In the genomic region with DNA sequence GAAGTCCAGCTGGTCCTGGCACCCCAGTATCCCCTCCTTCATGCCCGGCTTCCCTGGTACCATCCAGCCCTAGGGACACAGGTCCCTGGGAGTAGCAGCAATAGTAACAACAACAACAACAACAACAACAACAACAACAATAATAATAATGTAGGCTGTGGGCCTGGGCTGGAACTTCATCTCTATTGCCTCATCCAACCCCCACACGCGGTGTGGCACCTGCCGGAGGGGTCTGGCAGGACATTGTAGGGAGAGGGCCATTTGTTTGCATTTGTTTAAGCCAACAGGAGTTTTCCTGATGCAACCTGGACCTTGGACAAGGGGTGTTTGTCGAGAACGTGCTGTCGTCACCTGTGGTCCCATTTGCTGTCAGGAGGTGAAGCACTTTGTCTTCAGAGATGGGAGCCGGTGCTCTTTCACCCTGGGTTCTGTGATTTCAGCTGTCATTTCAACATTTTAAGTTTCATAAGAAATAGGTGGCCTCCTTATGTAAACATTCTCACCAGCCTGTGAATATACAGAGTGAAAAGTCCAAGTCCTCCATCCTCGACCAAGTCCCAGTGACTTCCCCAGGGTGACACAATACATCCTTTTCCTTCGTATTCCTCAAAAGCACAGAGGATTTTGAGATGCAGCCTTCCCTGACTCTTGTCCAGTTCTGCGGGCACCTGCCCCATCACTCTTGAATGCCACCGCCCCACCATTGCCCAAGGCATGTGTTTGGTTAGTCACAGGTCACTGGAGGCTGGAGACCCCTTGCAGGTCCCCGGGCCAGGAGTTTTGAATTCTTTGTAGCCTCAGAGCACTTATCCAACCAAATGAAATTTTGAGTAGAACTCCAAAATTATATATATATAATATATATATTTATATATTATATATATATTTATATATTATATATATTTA, we compare ENCODE assay signal across 1 cellular context.
TF ChIP-seq lines count a peak whose summit lies in the region.

No MANE protein-coding gene starts in this region.

TF ChIP-seq in HepG2, 621 proteins besides CTCF, POLR2A, EP300 and RAD21 (continued from another document and continues in another):
- TF ChIP-seq GATAD2A (CRISPR knock-in tag; IDR thresholded peaks at IDR 0.05) = peak; percentile 98
- peak; percentile 53 for TF ChIP-seq TCF7 (IDR thresholded peaks at IDR 0.05; ENCODE audit: low read depth)
- TF ChIP-seq, protein P1, sequence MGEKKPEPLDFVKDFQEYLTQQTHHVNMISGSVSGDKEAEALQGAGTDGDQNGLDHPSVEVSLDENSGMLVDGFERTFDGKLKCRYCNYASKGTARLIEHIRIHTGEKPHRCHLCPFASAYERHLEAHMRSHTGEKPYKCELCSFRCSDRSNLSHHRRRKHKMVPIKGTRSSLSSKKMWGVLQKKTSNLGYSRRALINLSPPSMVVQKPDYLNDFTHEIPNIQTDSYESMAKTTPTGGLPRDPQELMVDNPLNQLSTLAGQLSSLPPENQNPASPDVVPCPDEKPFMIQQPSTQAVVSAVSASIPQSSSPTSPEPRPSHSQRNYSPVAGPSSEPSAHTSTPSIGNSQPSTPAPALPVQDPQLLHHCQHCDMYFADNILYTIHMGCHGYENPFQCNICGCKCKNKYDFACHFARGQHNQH (CRISPR knock-in tag; IDR thresholded peaks at IDR 0.05) = peak; percentile 90; the same call in 1 of the 2 replicates
- TF ChIP-seq ISX (CRISPR knock-in tag; conservative IDR thresholded peaks at IDR 0.05) = no peak
- TF ChIP-seq THRA (CRISPR knock-in tag; IDR thresholded peaks at IDR 0.05; ENCODE audit: borderline replicate concordance) = peak; percentile 90
- TF ChIP-seq ZC3H13 (CRISPR knock-in tag; IDR thresholded peaks at IDR 0.05) = no peak
- TF ChIP-seq RNF2 (conservative IDR thresholded peaks at IDR 0.05; ENCODE audit: low read depth) = no peak; the same call in 1 of the 2 replicates
- 0 out of 2 replicates have a peak, but pooled peaks have one; percentile 38 for TF ChIP-seq SNAPC5 (CRISPR knock-in tag; IDR thresholded peaks at IDR 0.05; ENCODE audit: borderline replicate concordance)
- TF ChIP-seq ISL2 (CRISPR knock-in tag; IDR thresholded peaks at IDR 0.05) = peak; percentile 92
- TF ChIP-seq ZNF713 (CRISPR knock-in tag; IDR thresholded peaks at IDR 0.05) = no peak
- peak; percentile 42; the same call in 1 of the 2 replicates for TF ChIP-seq ZNF644 (CRISPR knock-in tag; IDR thresholded peaks at IDR 0.05; ENCODE audit: low read depth)
- peak; percentile 75; the same call in 1 of the 2 replicates for TF ChIP-seq ZMAT3 (CRISPR knock-in tag; conservative IDR thresholded peaks at IDR 0.05)
- peak; percentile 90; the same call in 1 of the 2 replicates for TF ChIP-seq ZSCAN5A (CRISPR knock-in tag; IDR thresholded peaks at IDR 0.05; ENCODE audit: borderline replicate concordance)
- TF ChIP-seq ZNF256 (CRISPR knock-in tag; conservative IDR thresholded peaks at IDR 0.05) = no peak
- TF ChIP-seq TAF15 (IDR thresholded peaks at IDR 0.05; ENCODE audit: low read depth, low read length, poor library complexity, severe bottlenecking) = no peak
- TF ChIP-seq POLR2AphosphoS5 (IDR thresholded peaks at IDR 0.05; ENCODE audit: low read depth, low read length) = no peak
- TF ChIP-seq SAP130 (CRISPR knock-in tag; IDR thresholded peaks at IDR 0.05; ENCODE audit: low read depth) = peak; percentile 91
- peak; percentile 64 for TF ChIP-seq FOXA1 (IDR thresholded peaks at IDR 0.05)
- peak; percentile 97 for TF ChIP-seq FOXA1 (CRISPR knock-in tag; IDR thresholded peaks at IDR 0.05)
- TF ChIP-seq ZNF329 (CRISPR knock-in tag; IDR thresholded peaks at IDR 0.05; ENCODE audit: low read depth) = no peak
- no peak; the same call in 1 of the 2 replicates for TF ChIP-seq EHMT2 (IDR thresholded peaks at IDR 0.05; ENCODE audit: borderline replicate concordance, low read depth, low read length)
- no peak for TF ChIP-seq CBFB (CRISPR knock-in tag; IDR thresholded peaks at IDR 0.05)
- peak; percentile 57; the same call in 1 of the 2 replicates for TF ChIP-seq ZNF777 (CRISPR knock-in tag; IDR thresholded peaks at IDR 0.05)
- TF ChIP-seq MAFF (IDR thresholded peaks at IDR 0.05; ENCODE audit: low read depth, low read length) = no peak
- no peak for TF ChIP-seq NKX3-1 (CRISPR knock-in tag; IDR thresholded peaks at IDR 0.05)
- TF ChIP-seq ZNF577 (CRISPR knock-in tag; IDR thresholded peaks at IDR 0.05; ENCODE audit: borderline replicate concordance, low read depth) = no peak
- TF ChIP-seq, protein P2, sequence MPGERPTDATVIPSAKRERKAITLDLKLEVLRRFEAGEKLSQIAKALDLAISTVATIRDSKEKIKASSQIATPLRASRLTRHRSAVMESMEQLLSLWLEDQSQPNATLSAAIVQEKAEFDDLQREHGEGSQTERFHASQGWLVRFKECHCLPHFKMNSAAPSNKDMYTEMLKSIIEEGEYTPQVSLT (CRISPR knock-in tag; IDR thresholded peaks at IDR 0.05; ENCODE audit: borderline replicate concordance, low read depth) = no peak
- 0 out of 2 replicates have a peak, but pooled peaks have one; percentile 47 for TF ChIP-seq ZNF235 (CRISPR knock-in tag; IDR thresholded peaks at IDR 0.05; ENCODE audit: borderline replicate concordance)
- TF ChIP-seq ERF (CRISPR knock-in tag; IDR thresholded peaks at IDR 0.05) = peak; percentile 85
- no peak for TF ChIP-seq SRSF9 (IDR thresholded peaks at IDR 0.05; ENCODE audit: borderline replicate concordance, insufficient read depth, low read depth, low read length, poor library complexity, severe bottlenecking)
- no peak for TF ChIP-seq SCMH1 (CRISPR knock-in tag; IDR thresholded peaks at IDR 0.05; ENCODE audit: borderline replicate concordance)
- 0 out of 2 replicates have a peak, but pooled peaks have one; percentile 29 for TF ChIP-seq BRCA1 (CRISPR knock-in tag; IDR thresholded peaks at IDR 0.05)
- no peak for TF ChIP-seq PCBP2 (optimal IDR thresholded peaks at IDR 0.05; ENCODE audit: low read depth, low read length, poor library complexity, severe bottlenecking)
- TF ChIP-seq ZNF792 (CRISPR knock-in tag; IDR thresholded peaks at IDR 0.05) = no peak
- TF ChIP-seq BHLHE40 (IDR thresholded peaks at IDR 0.05; ENCODE audit: low read length) = peak; percentile 96
- no peak for TF ChIP-seq FOXM1 (CRISPR knock-in tag; IDR thresholded peaks at IDR 0.05)
- TF ChIP-seq SMAD1 (CRISPR knock-in tag; IDR thresholded peaks at IDR 0.05; ENCODE audit: borderline replicate concordance, low read depth) = no peak
- TF ChIP-seq, protein P3, sequence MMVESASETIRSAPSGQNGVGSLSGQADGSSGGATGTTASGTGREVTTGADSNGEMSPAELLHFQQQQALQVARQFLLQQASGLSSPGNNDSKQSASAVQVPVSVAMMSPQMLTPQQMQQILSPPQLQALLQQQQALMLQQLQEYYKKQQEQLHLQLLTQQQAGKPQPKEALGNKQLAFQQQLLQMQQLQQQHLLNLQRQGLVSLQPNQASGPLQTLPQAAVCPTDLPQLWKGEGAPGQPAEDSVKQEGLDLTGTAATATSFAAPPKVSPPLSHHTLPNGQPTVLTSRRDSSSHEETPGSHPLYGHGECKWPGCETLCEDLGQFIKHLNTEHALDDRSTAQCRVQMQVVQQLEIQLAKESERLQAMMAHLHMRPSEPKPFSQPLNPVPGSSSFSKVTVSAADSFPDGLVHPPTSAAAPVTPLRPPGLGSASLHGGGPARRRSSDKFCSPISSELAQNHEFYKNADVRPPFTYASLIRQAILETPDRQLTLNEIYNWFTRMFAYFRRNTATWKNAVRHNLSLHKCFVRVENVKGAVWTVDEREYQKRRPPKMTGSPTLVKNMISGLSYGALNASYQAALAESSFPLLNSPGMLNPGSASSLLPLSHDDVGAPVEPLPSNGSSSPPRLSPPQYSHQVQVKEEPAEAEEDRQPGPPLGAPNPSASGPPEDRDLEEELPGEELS (CRISPR knock-in tag; IDR thresholded peaks at IDR 0.05) = peak; percentile 98
- peak; percentile 86 for TF ChIP-seq TBL1XR1 (IDR thresholded peaks at IDR 0.05; ENCODE audit: borderline replicate concordance, low read length, partially characterized antibody)
- TF ChIP-seq SIX4 (CRISPR knock-in tag; IDR thresholded peaks at IDR 0.05) = peak; percentile 60; the same call in 1 of the 2 replicates
- TF ChIP-seq, protein P4, sequence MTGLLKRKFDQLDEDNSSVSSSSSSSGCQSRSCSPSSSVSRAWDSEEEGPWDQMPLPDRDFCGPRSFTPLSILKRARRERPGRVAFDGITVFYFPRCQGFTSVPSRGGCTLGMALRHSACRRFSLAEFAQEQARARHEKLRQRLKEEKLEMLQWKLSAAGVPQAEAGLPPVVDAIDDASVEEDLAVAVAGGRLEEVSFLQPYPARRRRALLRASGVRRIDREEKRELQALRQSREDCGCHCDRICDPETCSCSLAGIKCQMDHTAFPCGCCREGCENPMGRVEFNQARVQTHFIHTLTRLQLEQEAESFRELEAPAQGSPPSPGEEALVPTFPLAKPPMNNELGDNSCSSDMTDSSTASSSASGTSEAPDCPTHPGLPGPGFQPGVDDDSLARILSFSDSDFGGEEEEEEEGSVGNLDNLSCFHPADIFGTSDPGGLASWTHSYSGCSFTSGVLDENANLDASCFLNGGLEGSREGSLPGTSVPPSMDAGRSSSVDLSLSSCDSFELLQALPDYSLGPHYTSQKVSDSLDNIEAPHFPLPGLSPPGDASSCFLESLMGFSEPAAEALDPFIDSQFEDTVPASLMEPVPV (CRISPR knock-in tag; IDR thresholded peaks at IDR 0.05) = peak; percentile 78
- no peak for TF ChIP-seq ZNF850 (CRISPR knock-in tag; conservative IDR thresholded peaks at IDR 0.05)
- TF ChIP-seq HNRNPLL (IDR thresholded peaks at IDR 0.05; ENCODE audit: low read depth, low read length, poor library complexity, severe bottlenecking) = no peak
- peak; percentile 68; the same call in 1 of the 2 replicates for TF ChIP-seq ZNF333 (CRISPR knock-in tag; IDR thresholded peaks at IDR 0.05; ENCODE audit: borderline replicate concordance)
- TF ChIP-seq ZNF17 (CRISPR knock-in tag; IDR thresholded peaks at IDR 0.05) = no peak
- peak; percentile 86 for TF ChIP-seq SOX13 (IDR thresholded peaks at IDR 0.05)
- peak in 1 of 2 experiments; percentile 93; a peak in 2 of 4 replicates for TF ChIP-seq SOX13 (CRISPR knock-in tag; conservative IDR thresholded peaks at IDR 0.05 in 1 of 2, IDR thresholded peaks at IDR 0.05 in 1 of 2)
- peak; percentile 73 for TF ChIP-seq MAZ (IDR thresholded peaks at IDR 0.05; ENCODE audit: borderline replicate concordance, low read depth, low read length)
- peak; percentile 82 for TF ChIP-seq MAZ (CRISPR knock-in tag; IDR thresholded peaks at IDR 0.05; ENCODE audit: low read depth)
- TF ChIP-seq ZBTB42 (CRISPR knock-in tag; IDR thresholded peaks at IDR 0.05) = peak; percentile 69; the same call in 1 of the 2 replicates
- TF ChIP-seq ELF1 (CRISPR knock-in tag; IDR thresholded peaks at IDR 0.05) = 0 out of 2 replicates have a peak, but pooled peaks have one; percentile 39
- TF ChIP-seq TCF7L2 (IDR thresholded peaks at IDR 0.05; ENCODE audit: low read depth, low read length) = no peak
- no peak for TF ChIP-seq ZNF296 (CRISPR knock-in tag; conservative IDR thresholded peaks at IDR 0.05)
- TF ChIP-seq SNAI1 (CRISPR knock-in tag; IDR thresholded peaks at IDR 0.05; ENCODE audit: borderline replicate concordance) = peak; percentile 98
- no peak for TF ChIP-seq RBFOX2 (IDR thresholded peaks at IDR 0.05; ENCODE audit: low read depth, low read length)
- TF ChIP-seq RBM22 (optimal IDR thresholded peaks at IDR 0.05; ENCODE audit: low read length) = no peak
- 0 out of 2 replicates have a peak, but pooled peaks have one; percentile 65 for TF ChIP-seq ZNF3 (CRISPR knock-in tag; IDR thresholded peaks at IDR 0.05)
- TF ChIP-seq SOX5 (CRISPR knock-in tag; IDR thresholded peaks at IDR 0.05; ENCODE audit: borderline replicate concordance) = peak; percentile 97
- no peak for TF ChIP-seq ZNF674 (CRISPR knock-in tag; IDR thresholded peaks at IDR 0.05; ENCODE audit: low read depth)
- peak; percentile 98 for TF ChIP-seq HOXA3 (CRISPR knock-in tag; IDR thresholded peaks at IDR 0.05)
- TF ChIP-seq ZNF230 (CRISPR knock-in tag; IDR thresholded peaks at IDR 0.05) = no peak
- TF ChIP-seq CHD4 (IDR thresholded peaks at IDR 0.05; ENCODE audit: borderline replicate concordance, low read length) = peak; percentile 74; the same call in 1 of the 2 replicates
- TF ChIP-seq MAF1 (CRISPR knock-in tag; IDR thresholded peaks at IDR 0.05; ENCODE audit: borderline replicate concordance) = 0 out of 2 replicates have a peak, but pooled peaks have one; percentile 11
- peak; percentile 33; the same call in 1 of the 2 replicates for TF ChIP-seq ZNF460 (CRISPR knock-in tag; IDR thresholded peaks at IDR 0.05; ENCODE audit: borderline replicate concordance)
- no peak for TF ChIP-seq RFXANK (CRISPR knock-in tag; IDR thresholded peaks at IDR 0.05)
- peak; percentile 96 for TF ChIP-seq CEBPB (IDR thresholded peaks at IDR 0.05; ENCODE audit: borderline replicate concordance, low read depth, low read length)
- 0 out of 2 replicates have a peak, but pooled peaks have one; percentile 56 for TF ChIP-seq ZNF138 (CRISPR knock-in tag; IDR thresholded peaks at IDR 0.05; ENCODE audit: low read depth)
- TF ChIP-seq, protein P5, sequence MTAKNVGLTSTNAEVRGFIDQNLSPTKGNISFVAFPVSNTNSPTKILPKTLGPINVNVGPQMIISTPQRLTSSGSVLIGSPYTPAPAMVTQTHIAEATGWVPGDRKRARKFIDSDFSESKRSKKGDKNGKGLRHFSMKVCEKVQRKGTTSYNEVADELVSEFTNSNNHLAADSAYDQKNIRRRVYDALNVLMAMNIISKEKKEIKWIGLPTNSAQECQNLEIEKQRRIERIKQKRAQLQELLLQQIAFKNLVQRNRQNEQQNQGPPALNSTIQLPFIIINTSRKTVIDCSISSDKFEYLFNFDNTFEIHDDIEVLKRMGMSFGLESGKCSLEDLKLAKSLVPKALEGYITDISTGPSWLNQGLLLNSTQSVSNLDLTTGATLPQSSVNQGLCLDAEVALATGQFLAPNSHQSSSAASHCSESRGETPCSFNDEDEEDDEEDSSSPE (CRISPR knock-in tag; IDR thresholded peaks at IDR 0.05) = peak; percentile 41; the same call in 1 of the 2 replicates
